In genomic region chr15:74514039-74514438, GRCh38 we compare ENCODE assay signal across 24 cellular contexts. TPM values are rescaled to one million over a fixed set of nuclear protein-coding genes. Genes with fewer than 3 reads are reported as not detected.
DNase-seq lines count a peak whose midpoint lies in the region; ATAC-seq and TF ChIP-seq lines count a peak whose summit lies in the region.
"Had no signal": no experiment of that assay in that cellular context is flagged by ENCODE, and none has a peak within 500 bp of the region (broad histone marks: within the 10 kb centered on the region; RNA-seq: fewer than 3 reads in every experiment).

No MANE protein-coding gene starts in this region.

- DNase-seq in natural killer cell treated with Interleukin-12 subunit alpha and Interleukin-12 subunit beta and Interleukin-15 and Interleukin-18, amount 100 ng/mL, for 72 hours (ENCODE audit: low spot score) = no peak
- DNase-seq in natural killer cell = no peak
- peak; percentile 32 for DNase-seq in amniotic epithelial cell (ENCODE audit: low read depth)
- peak; percentile 9 for DNase-seq in inferior parietal cortex (ENCODE audit: extremely low spot score)
- no peak for DNase-seq in stomach
- no peak for DNase-seq in NCI-H226
- DNase-seq: AML-193; Calu3; CD8-positive, alpha-beta memory T cell; DMS53; GDM1; H7; MM.1S; NCI-H1048; NCI-H146; NCI-H2029 treated with DMSO at 0.1 percent for 48 hours; NCI-H446; NCI-H526; OCI-M1; SJCRH30 had no signal

- no peak overlapping the region for H3K27ac ChIP-seq in stomach
- H3K27ac ChIP-seq: C4-2B, SJCRH30 had no signal

- no peaks in the 10 kb centered on the region for H3K36me3 Mint-ChIP-seq in natural killer cell treated with Interleukin-12 subunit alpha and Interleukin-12 subunit beta and Interleukin-15 and Interleukin-18, amount 100 ng/mL, for 72 hours
- H3K36me3 Mint-ChIP-seq in natural killer cell = no peaks in the 10 kb centered on the region
- H3K36me3 Mint-ChIP-seq: CD8-positive, alpha-beta memory T cell had no signal

- WGBS in stomach, 5 donors = 62 to 77% (median 69%) methylated on average over 4 of the region's 4 CpGs

- H3K9me3 Mint-ChIP-seq in natural killer cell treated with Interleukin-12 subunit alpha and Interleukin-12 subunit beta and Interleukin-15 and Interleukin-18, amount 100 ng/mL, for 72 hours = no peaks in the 10 kb centered on the region
- H3K9me3 Mint-ChIP-seq in natural killer cell = no peaks in the 10 kb centered on the region
- H3K9me3 Mint-ChIP-seq: CD8-positive, alpha-beta memory T cell had no signal

- TF ChIP-seq CTCF in natural killer cell (IDR thresholded peaks at IDR 0.05) = no peak
- no peak for TF ChIP-seq CTCF in stomach (IDR thresholded peaks at IDR 0.05)

- H3K4me1 Mint-ChIP-seq in natural killer cell treated with Interleukin-12 subunit alpha and Interleukin-12 subunit beta and Interleukin-15 and Interleukin-18, amount 100 ng/mL, for 72 hours (ENCODE audit: low read depth in 2 of 2) = peaks cover 12 to 15% of the 10 kb centered on the region in 2 donors
- H3K4me1 Mint-ChIP-seq in natural killer cell = peaks cover 10% of the 10 kb centered on the region in 2 donors

- intact Hi-C loops in natural killer cell (cut with micrococcal nuclease) = no loop called here
- intact Hi-C loops in stomach (cut with DNase I; ENCODE audit: low total_unique reads) = no loop called here

- H3K27me3 ChIP-seq in stomach = no peaks in the 10 kb centered on the region
- H3K27me3 ChIP-seq: SJCRH30 had no signal

- no peaks in the 10 kb centered on the region for H3K9me3 ChIP-seq in stomach
- H3K9me3 ChIP-seq: SJCRH30 had no signal

- no peaks in the 10 kb centered on the region for H3K27me3 Mint-ChIP-seq in natural killer cell treated with Interleukin-12 subunit alpha and Interleukin-12 subunit beta and Interleukin-15 and Interleukin-18, amount 100 ng/mL, for 72 hours
- no peaks in the 10 kb centered on the region for H3K27me3 Mint-ChIP-seq in natural killer cell (ENCODE audit: low read depth in 2 of 2)
- H3K27me3 Mint-ChIP-seq: CD8-positive, alpha-beta memory T cell had no signal

- TF ChIP-seq EP300 in stomach (IDR thresholded peaks at IDR 0.05) = no peak

- TF ChIP-seq POLR2A in stomach (IDR thresholded peaks at IDR 0.05) = no peak

- no peaks in the 10 kb centered on the region for H3K36me3 ChIP-seq in stomach
- H3K36me3 ChIP-seq: SJCRH30 had no signal

- H3K4me1 ChIP-seq in stomach = no peaks in the 10 kb centered on the region

- no peak for ATAC-seq in natural killer cell treated with Interleukin-12 subunit alpha and Interleukin-12 subunit beta and Interleukin-15 and Interleukin-18, amount 100 ng/mL, for 72 hours
- no peak for ATAC-seq in natural killer cell
- no peak for ATAC-seq in HG03521 (IDR thresholded peaks at IDR 0.05; ENCODE audit: unreplicated experiment)
- no peak for ATAC-seq in GM19455 (IDR thresholded peaks at IDR 0.05; ENCODE audit: unreplicated experiment)
- ATAC-seq: K562 had no signal

- H3K27ac Mint-ChIP-seq in natural killer cell treated with Interleukin-12 subunit alpha and Interleukin-12 subunit beta and Interleukin-15 and Interleukin-18, amount 100 ng/mL, for 72 hours = peak overlapping the region; percentile 26 to 60
- H3K27ac Mint-ChIP-seq in natural killer cell = no peak overlapping the region

- no peak overlapping the region for H3K4me3 Mint-ChIP-seq in natural killer cell treated with Interleukin-12 subunit alpha and Interleukin-12 subunit beta and Interleukin-15 and Interleukin-18, amount 100 ng/mL, for 72 hours
- no peak overlapping the region for H3K4me3 Mint-ChIP-seq in natural killer cell
- H3K4me3 Mint-ChIP-seq: CD8-positive, alpha-beta memory T cell had no signal

- H3K4me3 ChIP-seq in stomach = no peak overlapping the region
- H3K4me3 ChIP-seq: K562, SJCRH30 had no signal

RNA-seq across cellular contexts. Expression of gene ARID3B, which starts 27.0 kb away (rescaled TPM):
- total RNA-seq in natural killer cell treated with Interleukin-12 subunit alpha and Interleukin-12 subunit beta and Interleukin-15 and Interleukin-18, amount 100 ng/mL, for 72 hours = 100 to 1,000 TPM in 1 of 2 donors, 10 to 100 TPM in 1; 77.1 to 105 TPM
- total RNA-seq in natural killer cell (10 to 100 TPM; 56.4 to 59.2 (median 58.3) TPM), stomach (10 to 100 TPM in 1 of 5 donors, 1 to 10 TPM in 4; 2.9 to 25.2 (median 6.2) TPM)
- 1 to 10 TPM; 2.2 to 4.6 (median 3.8) TPM for polyA plus RNA-seq in stomach

RNA-seq across cellular contexts. Expression of gene UBL7, which starts 53.1 kb away (rescaled TPM):
- 10 to 100 TPM; 34.3 to 38.9 TPM for total RNA-seq in natural killer cell treated with Interleukin-12 subunit alpha and Interleukin-12 subunit beta and Interleukin-15 and Interleukin-18, amount 100 ng/mL, for 72 hours
- total RNA-seq in natural killer cell (10 to 100 TPM; 25.1 to 38.7 (median 29.0) TPM), stomach (100 to 1,000 TPM in 1 of 5 donors, 10 to 100 TPM in 3, 1 to 10 TPM in 1; 2.0 to 131 (median 31.2) TPM)
- polyA plus RNA-seq in stomach = 10 to 100 TPM; 33.0 to 46.3 (median 38.5) TPM

Comparison
In these comparisons a context has a peak if more than half of its experiments do, and no peak if none do; other contexts are left out.
1. H3K27ac Mint-ChIP-seq: peak in natural killer cell treated with Interleukin-12 subunit alpha and Interleukin-12 subunit beta and Interleukin-15 and Interleukin-18, amount 100 ng/mL, for 72 hours (2 of 2); none in natural killer cell (0 of 2).
2. DNase-seq: peak in amniotic epithelial cell (single experiment) and inferior parietal cortex (single experiment); none in natural killer cell treated with Interleukin-12 subunit alpha and Interleukin-12 subunit beta and Interleukin-15 and Interleukin-18, amount 100 ng/mL, for 72 hours (single experiment), natural killer cell (single experiment), stomach (single experiment) and NCI-H226 (single experiment).